Comparison of ENCODE assay signal across 28 cellular contexts in genomic region chr20:19895761-19896160, GRCh38.
"Had no signal": no experiment of that assay in that cellular context is flagged by ENCODE, and none has a peak within 500 bp of the region (broad histone marks: within the 10 kb centered on the region; RNA-seq: fewer than 3 reads in every experiment).

No MANE protein-coding gene starts in this region.

- DNase-seq: stimulated activated CD4-positive, alpha-beta T cell treated with anti-CD3 and anti-CD28 coated beads, Interleukin-2, amount 100 ng/mL, for 48 hours; stimulated activated CD4-positive, alpha-beta T cell treated with anti-CD3 and anti-CD28 coated beads, Interleukin-4, amount 100 ng/mL, for 1 hour; stimulated activated CD4-positive, alpha-beta T cell treated with anti-CD3 and anti-CD28 coated beads, Interleukin-4, amount 100 ng/mL, for 24 hours; stimulated activated CD4-positive, alpha-beta T cell treated with anti-CD3 and anti-CD28 coated beads, Interleukin-4, amount 100 ng/mL, for 4 hours; stimulated activated CD8-positive, alpha-beta memory T cell treated with anti-CD3 and anti-CD28 coated beads, Interleukin-4, amount 100 ng/mL, for 48 hours; stimulated activated naive B cell treated with anti-CD40 and anti-IgM and Interleukin-4, amounts not matched to agents 10 μg/mL and 1 μg/mL and 100 μg/mL, for 72 hours; stimulated activated naive CD4-positive, alpha-beta T cell; stimulated activated naive CD4-positive, alpha-beta T cell treated with Interleukin-2 at 50 U/mL for 16 hours; stimulated activated naive CD8-positive, alpha-beta T cell treated with anti-CD3 and anti-CD28 coated beads, Interleukin-15, amount 100 ng/mL, for 72 hours; stimulated activated naive CD8-positive, alpha-beta T cell treated with anti-CD3 and anti-CD28 coated beads, Interleukin-15, Interleukin-2, amounts not matched to agents 100 U/mL and 50 U/mL, for 24 hours; stomach; substantia nigra; testis; thyroid gland; tibial artery; transverse colon; upper lobe of left lung; upper lobe of right lung; uterus had no signal

- H3K9me3 ChIP-seq: suprapubic skin, testis, thoracic aorta, thyroid gland, upper lobe of right lung, uterus, vagina had no signal

- H3K4me3 ChIP-seq: stomach, suprapubic skin, testis, thoracic aorta, thyroid gland, tibial artery, tibial nerve, transverse colon, upper lobe of left lung, upper lobe of right lung, uterus, vagina had no signal

- H3K27me3 ChIP-seq: stomach, suprapubic skin, testis, thyroid gland, tibial artery, tibial nerve, transverse colon, upper lobe of left lung, upper lobe of right lung, uterus, vagina had no signal

- H3K4me1 Mint-ChIP-seq: stimulated activated effector memory CD8-positive, alpha-beta T cell treated with anti-CD3 and anti-CD28 coated beads, Interleukin-12 subunit alpha, Interleukin-12 subunit beta, amount 100 ng/mL, for 72 hours; stimulated activated memory B cell treated with anti-CD40 and anti-IgM and Interleukin-4, amounts not matched to agents 10 μg/mL and 1 μg/mL and 100 μg/mL, for 72 hours; stimulated activated naive B cell treated with anti-CD40 and anti-IgM and Interleukin-4, amounts not matched to agents 10 μg/mL and 1 μg/mL and 100 μg/mL, for 72 hours; stimulated activated naive CD8-positive, alpha-beta T cell treated with anti-CD3 and anti-CD28 coated beads, Interleukin-15, amount 100 ng/mL, for 72 hours had no signal

- ATAC-seq: stimulated activated effector memory CD8-positive, alpha-beta T cell treated with anti-CD3 and anti-CD28 coated beads, Interleukin-12 subunit alpha, Interleukin-12 subunit beta, amount 100 ng/mL, for 72 hours; stimulated activated memory B cell treated with anti-CD40 and anti-IgM and Interleukin-4, amounts not matched to agents 10 μg/mL and 1 μg/mL and 100 μg/mL, for 72 hours; stimulated activated naive B cell treated with anti-CD40 and anti-IgM and Interleukin-4, amounts not matched to agents 10 μg/mL and 1 μg/mL and 100 μg/mL, for 72 hours; stimulated activated naive CD8-positive, alpha-beta T cell treated with anti-CD3 and anti-CD28 coated beads, Interleukin-15, amount 100 ng/mL, for 72 hours; stimulated activated naive CD8-positive, alpha-beta T cell treated with anti-CD3 and anti-CD28 coated beads, Interleukin-15, Interleukin-2, amounts not matched to agents 100 U/mL and 50 U/mL, for 24 hours; upper lobe of right lung had no signal

- H3K27ac Mint-ChIP-seq: stimulated activated effector memory CD8-positive, alpha-beta T cell treated with anti-CD3 and anti-CD28 coated beads, Interleukin-12 subunit alpha, Interleukin-12 subunit beta, amount 100 ng/mL, for 72 hours; stimulated activated memory B cell treated with anti-CD40 and anti-IgM and Interleukin-4, amounts not matched to agents 10 μg/mL and 1 μg/mL and 100 μg/mL, for 72 hours; stimulated activated naive B cell treated with anti-CD40 and anti-IgM and Interleukin-4, amounts not matched to agents 10 μg/mL and 1 μg/mL and 100 μg/mL, for 72 hours; stimulated activated naive CD8-positive, alpha-beta T cell treated with anti-CD3 and anti-CD28 coated beads, Interleukin-15, amount 100 ng/mL, for 72 hours; stimulated activated naive CD8-positive, alpha-beta T cell treated with anti-CD3 and anti-CD28 coated beads, Interleukin-15, Interleukin-2, amounts not matched to agents 100 ng/mL and 50 ng/mL, for 24 hours; type B pancreatic cell had no signal

- H3K4me3 Mint-ChIP-seq: stimulated activated effector memory CD8-positive, alpha-beta T cell treated with anti-CD3 and anti-CD28 coated beads, Interleukin-12 subunit alpha, Interleukin-12 subunit beta, amount 100 ng/mL, for 72 hours; stimulated activated memory B cell treated with anti-CD40 and anti-IgM and Interleukin-4, amounts not matched to agents 10 μg/mL and 1 μg/mL and 100 μg/mL, for 72 hours; stimulated activated naive B cell treated with anti-CD40 and anti-IgM and Interleukin-4, amounts not matched to agents 10 μg/mL and 1 μg/mL and 100 μg/mL, for 72 hours; stimulated activated naive CD8-positive, alpha-beta T cell treated with anti-CD3 and anti-CD28 coated beads, Interleukin-15, amount 100 ng/mL, for 72 hours; stimulated activated naive CD8-positive, alpha-beta T cell treated with anti-CD3 and anti-CD28 coated beads, Interleukin-15, Interleukin-2, amounts not matched to agents 100 ng/mL and 50 ng/mL, for 24 hours; type B pancreatic cell had no signal

- H3K36me3 Mint-ChIP-seq: stimulated activated effector memory CD8-positive, alpha-beta T cell treated with anti-CD3 and anti-CD28 coated beads, Interleukin-12 subunit alpha, Interleukin-12 subunit beta, amount 100 ng/mL, for 72 hours had no signal

- H3K27me3 Mint-ChIP-seq: type B pancreatic cell had no signal

- FAIRE-seq: urothelium cell line had no signal

- H3K4me1 ChIP-seq: testis, uterus had no signal

- H3K36me3 ChIP-seq: thoracic aorta, thyroid gland, upper lobe of right lung, uterus had no signal

- H3K27ac ChIP-seq: stomach, suprapubic skin, testis, thoracic aorta, thyroid gland, tibial artery, tibial nerve, transverse colon, upper lobe of left lung, upper lobe of right lung, uterus, vagina had no signal
